In the genomic region with DNA sequence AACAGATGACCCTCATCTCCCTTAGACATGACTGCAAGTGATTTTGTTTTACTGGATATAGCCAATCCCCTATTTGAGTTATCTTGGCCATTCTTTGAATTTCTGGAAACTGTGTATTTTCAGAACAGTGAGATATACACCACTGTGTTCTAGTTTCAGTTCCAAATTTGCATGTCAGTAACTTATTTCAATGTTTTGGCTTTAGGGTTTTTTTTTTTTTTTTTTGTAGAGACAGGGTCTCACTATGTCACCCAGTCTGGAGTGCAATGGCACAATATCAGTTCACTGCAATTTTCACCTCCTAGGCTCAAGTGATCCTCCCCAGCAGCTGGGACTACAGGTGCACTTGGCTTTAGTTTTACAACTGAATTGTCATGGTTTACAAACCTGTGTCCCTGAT, we compare ENCODE assay signal across 13 cellular contexts.
DNase-seq lines count a peak whose midpoint lies in the region; ATAC-seq lines count a peak whose summit lies in the region.
"Had no signal": no experiment of that assay in that cellular context is flagged by ENCODE, and none has a peak within 500 bp of the region (broad histone marks: within the 10 kb centered on the region; RNA-seq: fewer than 3 reads in every experiment).

No MANE protein-coding gene starts in this region.

- peaks cover 0 to 41% of the 10 kb centered on the region in 2 experiments for H3K36me3 ChIP-seq in mesenchymal stem cell (ENCODE audit: control insufficient read depth in 1 of 2, insufficient read depth in 2 of 2, low read depth in 1 of 2, low read length in 2 of 2)

- DNase-seq in mesenchymal stem cell (no peak), anterior cingulate cortex (lab: John Stamatoyannopoulos, UW) (no peak), nucleus accumbens (lab: John Stamatoyannopoulos, UW) (no peak)
- DNase-seq: activated CD4-positive, alpha-beta T cell treated with anti-CD3 and anti-CD28 coated beads for 48 hours; activated effector memory CD4-positive, alpha-beta T cell treated with Interleukin-2 at 50 U/mL for 16 hours; CD4-positive, alpha-beta T cell; PC-9; T-helper 2 cell; testis had no signal

- H2BK12ac ChIP-seq in mesenchymal stem cell (ENCODE audit: low read length in 2 of 2): no peak overlapping the region

- no peak overlapping the region for H2AFZ ChIP-seq in mesenchymal stem cell (ENCODE audit: low read depth, low read length)
- H2AFZ ChIP-seq: PC-9 had no signal

- no peak overlapping the region for H3K14ac ChIP-seq in mesenchymal stem cell (ENCODE audit: low read length in 2 of 2)

- H3K4me1 ChIP-seq in mesenchymal stem cell (ENCODE audit: control insufficient read depth, insufficient read depth, low read depth, low read length): no peaks in the 10 kb centered on the region
- H3K4me1 ChIP-seq: testis had no signal

- no peak overlapping the region for H3K4me2 ChIP-seq in mesenchymal stem cell (ENCODE audit: low read length, poor library complexity, severe bottlenecking)
- H3K4me2 ChIP-seq: PC-9 had no signal

- H3K9ac ChIP-seq in mesenchymal stem cell (ENCODE audit: low read length): peak overlapping the region; percentile 56

- no peaks in the 10 kb centered on the region for H3K27me3 ChIP-seq in mesenchymal stem cell (ENCODE audit: control insufficient read depth in 1 of 2, insufficient read depth in 1 of 2, low read length in 2 of 2)
- H3K27me3 ChIP-seq: testis had no signal

- H4K8ac ChIP-seq in mesenchymal stem cell (ENCODE audit: low read length): no peak overlapping the region

- ATAC-seq in GM18873 (IDR thresholded peaks at IDR 0.05; ENCODE audit: low FRiP score, unreplicated experiment) (peak; percentile 76), GM21390 (IDR thresholded peaks at IDR 0.05; ENCODE audit: unreplicated experiment) (peak; percentile 66), HG03135 (IDR thresholded peaks at IDR 0.05; ENCODE audit: unreplicated experiment) (peak; percentile 60), esophagus mucosa (no peak)

- no peak overlapping the region for H2AK5ac ChIP-seq in mesenchymal stem cell (ENCODE audit: low read length, severe bottlenecking)

- no peak overlapping the region for H2BK120ac ChIP-seq in mesenchymal stem cell (ENCODE audit: low read depth, low read length)

- H3K9me3 ChIP-seq in mesenchymal stem cell (ENCODE audit: control insufficient read depth, low read length): no peaks in the 10 kb centered on the region
- H3K9me3 ChIP-seq: testis had no signal

- no peak overlapping the region for H2BK15ac ChIP-seq in mesenchymal stem cell (ENCODE audit: low read depth, poor library complexity, severe bottlenecking)

- no peak overlapping the region for H3K23ac ChIP-seq in mesenchymal stem cell (ENCODE audit: low read length in 2 of 2)

- H4K91ac ChIP-seq in mesenchymal stem cell (ENCODE audit: low read length): no peak overlapping the region

- H3K79me1 ChIP-seq in mesenchymal stem cell (replicated peaks; ENCODE audit: low read length, poor library complexity, severe bottlenecking): peaks cover under 1% of the 10 kb centered on the region

- peak overlapping the region in 1 of 2 experiments; percentile 35 for H3K4me3 ChIP-seq in mesenchymal stem cell (ENCODE audit: insufficient read depth in 1 of 2, low read depth in 1 of 2, low read length in 2 of 2)
- H3K4me3 ChIP-seq: PC-9, testis had no signal

- no peak overlapping the region for H3K18ac ChIP-seq in mesenchymal stem cell (ENCODE audit: low read depth in 1 of 2, low read length in 2 of 2)

- H2BK5ac ChIP-seq in mesenchymal stem cell (ENCODE audit: low read depth, low read length, poor library complexity, severe bottlenecking): no peak overlapping the region

- no peak overlapping the region for H3K4ac ChIP-seq in mesenchymal stem cell (ENCODE audit: low read depth in 1 of 2, low read length in 2 of 2)

- H3K27ac ChIP-seq in mesenchymal stem cell (ENCODE audit: low read length, poor library complexity, severe bottlenecking): no peak overlapping the region
- H3K27ac ChIP-seq: PC-9, testis had no signal
